In genomic region chr17:57380055-57380356, GRCh38 we compare ENCODE assay signal across 20 cellular contexts.
DNase-seq lines count a peak whose midpoint lies in the region; ATAC-seq and TF ChIP-seq lines count a peak whose summit lies in the region.
"Had no signal": no experiment of that assay in that cellular context is flagged by ENCODE, and none has a peak within 500 bp of the region (broad histone marks: within the 10 kb centered on the region; RNA-seq: fewer than 3 reads in every experiment).

No MANE protein-coding gene starts in this region.

- H3K27ac Mint-ChIP-seq in endodermal cell (no peak overlapping the region), neural crest cell (ENCODE audit: unreplicated experiment) (peak overlapping the region; percentile 79)
- H3K27ac Mint-ChIP-seq: activated T-helper 2 cell treated with anti-CD3 and anti-CD28 coated beads, Interferon-gamma antibody, Interleukin-2, Interleukin-4, amounts not matched to agents 10 μg/mL and 5 μg/mL and 100 μg/mL, durations not matched to agents 14 hours and 24 hours and 36 hours had no signal

- no peak overlapping the region for H3K9ac ChIP-seq in endodermal cell (ENCODE audit: extremely low read depth, low read length, poor library complexity, severe bottlenecking)

- no peak overlapping the region for H3K4me3 ChIP-seq in left ventricle myocardium inferior
- no peak overlapping the region for H3K4me3 ChIP-seq in endodermal cell (ENCODE audit: low read length)
- H3K4me3 ChIP-seq: mucosa of descending colon had no signal

- TF ChIP-seq CTCF in left ventricle myocardium inferior (IDR thresholded peaks at IDR 0.05; ENCODE audit: borderline replicate concordance) (no peak), endodermal cell (conservative IDR thresholded peaks at IDR 0.05) (no peak), neural crest cell (conservative IDR thresholded peaks at IDR 0.05) (no peak)

- H3K36me3 ChIP-seq in left ventricle myocardium inferior = no peaks in the 10 kb centered on the region
- peaks cover 11% of the 10 kb centered on the region for H3K36me3 ChIP-seq in endodermal cell (ENCODE audit: control insufficient read depth, insufficient read depth, low read length)

- H3K27me3 Mint-ChIP-seq in endodermal cell (ENCODE audit: insufficient read depth) (no peaks in the 10 kb centered on the region), neural crest cell (ENCODE audit: low read depth) (no peaks in the 10 kb centered on the region)
- H3K27me3 Mint-ChIP-seq: CD4-positive, CD25-positive, alpha-beta regulatory T cell had no signal

- ATAC-seq in Right ventricle myocardium inferior (no peak), HG03521 (IDR thresholded peaks at IDR 0.05; ENCODE audit: unreplicated experiment) (no peak), GM19397 (IDR thresholded peaks at IDR 0.05; ENCODE audit: unreplicated experiment) (no peak)

- no peaks in the 10 kb centered on the region for H3K9me3 Mint-ChIP-seq in endodermal cell
- H3K9me3 Mint-ChIP-seq in neural crest cell = peaks cover 4% of the 10 kb centered on the region

- H3K4me1 ChIP-seq in left ventricle myocardium inferior (peaks cover 56% of the 10 kb centered on the region), endodermal cell (ENCODE audit: control insufficient read depth, insufficient read depth, low read length) (no peaks in the 10 kb centered on the region)

- intact Hi-C loops in left ventricle myocardium inferior (cut with micrococcal nuclease) (no loop called here), Right ventricle myocardium inferior (cut with DNase I) (no loop called here)

- H3K4me3 Mint-ChIP-seq in endodermal cell (no peak overlapping the region), neural crest cell (peak overlapping the region; percentile 62)
- H3K4me3 Mint-ChIP-seq: CD4-positive, CD25-positive, alpha-beta regulatory T cell had no signal

- H3K9me3 ChIP-seq in left ventricle myocardium inferior (replicated peaks) = peaks cover 9% of the 10 kb centered on the region
- no peaks in the 10 kb centered on the region for H3K9me3 ChIP-seq in endodermal cell (ENCODE audit: control insufficient read depth, low read length)
- H3K9me3 ChIP-seq: mucosa of descending colon had no signal

- WGBS in endodermal cell (ENCODE audit: insufficient coverage in 1 of 2, insufficient read length in 1 of 2), 2 experiments = 87% methylated on average over 9 to 10 of the region's 10 CpGs

- H3K27ac ChIP-seq in left ventricle myocardium inferior (replicated peaks) (peak overlapping the region; percentile 80), endodermal cell (ENCODE audit: low read depth, low read length) (peak overlapping the region; percentile 30)

- no peaks in the 10 kb centered on the region for H3K27me3 ChIP-seq in left ventricle myocardium inferior (ENCODE audit: low read depth)
- H3K27me3 ChIP-seq in endodermal cell (ENCODE audit: control insufficient read depth, insufficient read depth, low read length, poor library complexity, severe bottlenecking) = no peaks in the 10 kb centered on the region

- DNase-seq in left ventricle myocardium inferior (no peak), Right ventricle myocardium inferior (ENCODE audit: missing footprints) (no peak), endodermal cell (no peak), neural crest cell (ENCODE audit: low read depth, low spot score) (no peak), NCI-H2227 treated with DMSO at 0.1 percent for 48 hours (lab: John Stamatoyannopoulos, UW) (no peak), glomerular visceral epithelial cell (ENCODE audit: extremely low spot score) (no peak)
- DNase-seq: ACHN; CD4-positive, CD25-positive, alpha-beta regulatory T cell; central memory CD4-positive, alpha-beta T cell; DMS79 treated with DMSO at 0.1 percent for 48 hours; effector memory CD4-positive, alpha-beta T cell; hypothalamus; MM.1S; mucosa of descending colon; NCI-H1930; NCI-H510A; small intestine had no signal

- H3K36me3 Mint-ChIP-seq in endodermal cell (ENCODE audit: low read depth) (peaks cover 18% of the 10 kb centered on the region), neural crest cell (ENCODE audit: low read depth) (peaks cover 24% of the 10 kb centered on the region)

- H3K4me1 Mint-ChIP-seq in endodermal cell = peaks cover 27% of the 10 kb centered on the region
- H3K4me1 Mint-ChIP-seq in neural crest cell = peaks cover 41% of the 10 kb centered on the region
